In the genomic region with DNA sequence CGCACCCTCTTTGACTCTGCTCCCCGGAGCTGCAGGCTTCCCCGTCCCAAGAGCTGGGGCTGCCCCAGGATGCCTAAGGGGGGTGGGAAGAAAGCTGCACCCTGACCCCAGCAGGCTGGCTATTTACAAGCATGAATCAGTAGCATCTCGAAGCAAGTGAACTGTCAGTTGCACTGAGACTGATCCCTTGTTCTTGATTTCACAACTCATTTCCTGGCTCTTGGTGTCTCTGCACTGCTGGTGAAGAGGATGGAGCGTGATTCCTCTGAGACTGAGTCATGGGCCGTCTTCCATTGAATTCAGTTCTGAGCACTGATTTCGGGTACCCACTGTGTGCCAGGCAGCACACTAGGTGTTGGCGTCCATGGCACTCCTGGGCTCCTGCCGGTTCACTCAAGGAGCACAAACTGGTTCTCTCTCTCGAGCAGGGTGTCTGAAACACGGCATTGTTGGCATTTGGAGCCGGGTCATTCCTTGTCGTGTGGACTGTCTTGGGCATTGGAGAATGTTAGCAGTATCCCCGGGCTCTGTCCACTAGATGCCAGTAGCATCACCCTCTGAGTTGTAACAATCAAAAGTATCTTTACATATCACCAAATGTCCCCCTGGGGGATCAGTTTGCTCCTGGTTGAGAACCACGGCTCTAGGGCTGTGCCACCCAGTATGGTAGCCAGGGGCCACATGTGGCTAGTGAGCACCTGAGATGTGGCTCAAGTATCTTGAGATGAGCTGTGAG, we compare ENCODE assay signal across 2 cellular contexts.
TF ChIP-seq lines count a peak whose summit lies in the region.

No MANE protein-coding gene starts in this region.

TF ChIP-seq in A549, 52 proteins besides CTCF, POLR2A, EP300 and RAD21:
- no peak for TF ChIP-seq RARB (CRISPR knock-in tag; IDR thresholded peaks at IDR 0.05)
- no peak for TF ChIP-seq HES2 (IDR thresholded peaks at IDR 0.05)
- no peak for TF ChIP-seq HEYL (CRISPR knock-in tag; IDR thresholded peaks at IDR 0.05)
- TF ChIP-seq RFX5 (IDR thresholded peaks at IDR 0.05): no peak
- no peak for TF ChIP-seq NPAS2 (CRISPR knock-in tag; IDR thresholded peaks at IDR 0.05; ENCODE audit: borderline replicate concordance)
- no peak for TF ChIP-seq EHF (CRISPR knock-in tag; IDR thresholded peaks at IDR 0.05)
- no peak for TF ChIP-seq HOXA7 (CRISPR knock-in tag; IDR thresholded peaks at IDR 0.05)
- TF ChIP-seq CEBPB (IDR thresholded peaks at IDR 0.05): peak; percentile 83 to 93
- TF ChIP-seq MAX (IDR thresholded peaks at IDR 0.05): peak; percentile 72
- TF ChIP-seq SMC3 (IDR thresholded peaks at IDR 0.05): peak; percentile 6; the same call in 1 of the 3 replicates
- TF ChIP-seq FOSL2 (IDR thresholded peaks at IDR 0.05): peak; percentile 67
- peak; percentile 63 for TF ChIP-seq FOSL2 (CRISPR knock-in tag; IDR thresholded peaks at IDR 0.05)
- TF ChIP-seq GATA3 (IDR thresholded peaks at IDR 0.05; ENCODE audit: borderline replicate concordance): peak; percentile 63; the same call in 1 of the 2 replicates
- TF ChIP-seq JUNB (IDR thresholded peaks at IDR 0.05): peak; percentile 70
- TF ChIP-seq ELK1 (IDR thresholded peaks at IDR 0.05; ENCODE audit: low read depth, low read length): no peak
- TF ChIP-seq, protein P1, sequence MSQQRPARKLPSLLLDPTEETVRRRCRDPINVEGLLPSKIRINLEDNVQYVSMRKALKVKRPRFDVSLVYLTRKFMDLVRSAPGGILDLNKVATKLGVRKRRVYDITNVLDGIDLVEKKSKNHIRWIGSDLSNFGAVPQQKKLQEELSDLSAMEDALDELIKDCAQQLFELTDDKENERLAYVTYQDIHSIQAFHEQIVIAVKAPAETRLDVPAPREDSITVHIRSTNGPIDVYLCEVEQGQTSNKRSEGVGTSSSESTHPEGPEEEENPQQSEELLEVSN (IDR thresholded peaks at IDR 0.05; ENCODE audit: borderline replicate concordance, low read depth): no peak
- TF ChIP-seq, protein P2, sequence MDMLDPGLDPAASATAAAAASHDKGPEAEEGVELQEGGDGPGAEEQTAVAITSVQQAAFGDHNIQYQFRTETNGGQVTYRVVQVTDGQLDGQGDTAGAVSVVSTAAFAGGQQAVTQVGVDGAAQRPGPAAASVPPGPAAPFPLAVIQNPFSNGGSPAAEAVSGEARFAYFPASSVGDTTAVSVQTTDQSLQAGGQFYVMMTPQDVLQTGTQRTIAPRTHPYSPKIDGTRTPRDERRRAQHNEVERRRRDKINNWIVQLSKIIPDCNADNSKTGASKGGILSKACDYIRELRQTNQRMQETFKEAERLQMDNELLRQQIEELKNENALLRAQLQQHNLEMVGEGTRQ (IDR thresholded peaks at IDR 0.05): no peak
- TF ChIP-seq SREBF2 (IDR thresholded peaks at IDR 0.05): no peak
- no peak for TF ChIP-seq MYC (IDR thresholded peaks at IDR 0.05; ENCODE audit: borderline replicate concordance, low read length)
- no peak for TF ChIP-seq HOXB13 (CRISPR knock-in tag; IDR thresholded peaks at IDR 0.05; ENCODE audit: low read depth)
- TF ChIP-seq, protein P3, sequence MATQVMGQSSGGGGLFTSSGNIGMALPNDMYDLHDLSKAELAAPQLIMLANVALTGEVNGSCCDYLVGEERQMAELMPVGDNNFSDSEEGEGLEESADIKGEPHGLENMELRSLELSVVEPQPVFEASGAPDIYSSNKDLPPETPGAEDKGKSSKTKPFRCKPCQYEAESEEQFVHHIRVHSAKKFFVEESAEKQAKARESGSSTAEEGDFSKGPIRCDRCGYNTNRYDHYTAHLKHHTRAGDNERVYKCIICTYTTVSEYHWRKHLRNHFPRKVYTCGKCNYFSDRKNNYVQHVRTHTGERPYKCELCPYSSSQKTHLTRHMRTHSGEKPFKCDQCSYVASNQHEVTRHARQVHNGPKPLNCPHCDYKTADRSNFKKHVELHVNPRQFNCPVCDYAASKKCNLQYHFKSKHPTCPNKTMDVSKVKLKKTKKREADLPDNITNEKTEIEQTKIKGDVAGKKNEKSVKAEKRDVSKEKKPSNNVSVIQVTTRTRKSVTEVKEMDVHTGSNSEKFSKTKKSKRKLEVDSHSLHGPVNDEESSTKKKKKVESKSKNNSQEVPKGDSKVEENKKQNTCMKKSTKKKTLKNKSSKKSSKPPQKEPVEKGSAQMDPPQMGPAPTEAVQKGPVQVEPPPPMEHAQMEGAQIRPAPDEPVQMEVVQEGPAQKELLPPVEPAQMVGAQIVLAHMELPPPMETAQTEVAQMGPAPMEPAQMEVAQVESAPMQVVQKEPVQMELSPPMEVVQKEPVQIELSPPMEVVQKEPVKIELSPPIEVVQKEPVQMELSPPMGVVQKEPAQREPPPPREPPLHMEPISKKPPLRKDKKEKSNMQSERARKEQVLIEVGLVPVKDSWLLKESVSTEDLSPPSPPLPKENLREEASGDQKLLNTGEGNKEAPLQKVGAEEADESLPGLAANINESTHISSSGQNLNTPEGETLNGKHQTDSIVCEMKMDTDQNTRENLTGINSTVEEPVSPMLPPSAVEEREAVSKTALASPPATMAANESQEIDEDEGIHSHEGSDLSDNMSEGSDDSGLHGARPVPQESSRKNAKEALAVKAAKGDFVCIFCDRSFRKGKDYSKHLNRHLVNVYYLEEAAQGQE (IDR thresholded peaks at IDR 0.05): no peak
- no peak for TF ChIP-seq EHMT2 (IDR thresholded peaks at IDR 0.05; ENCODE audit: low read depth)
- no peak for TF ChIP-seq CBX8 (IDR thresholded peaks at IDR 0.05)
- TF ChIP-seq RNF2 (IDR thresholded peaks at IDR 0.05; ENCODE audit: borderline replicate concordance, low read depth): no peak
- peak; percentile 23 to 50; a peak in 2 of 5 replicates for TF ChIP-seq JUN (IDR thresholded peaks at IDR 0.05)

TF ChIP-seq in HCT116, 20 proteins besides CTCF, POLR2A, EP300 and RAD21:
- TF ChIP-seq ZFX (IDR thresholded peaks at IDR 0.05) (no peak), FOSL1 (IDR thresholded peaks at IDR 0.05; ENCODE audit: low read depth) (no peak), SP1 (IDR thresholded peaks at IDR 0.05; ENCODE audit: low read depth) (no peak), YY1 (IDR thresholded peaks at IDR 0.05; ENCODE audit: extremely low read depth, insufficient replicate concordance, low read depth, low read length) (no peak), JUND (IDR thresholded peaks at IDR 0.05) (no peak), SIN3A (IDR thresholded peaks at IDR 0.05; ENCODE audit: low read depth) (no peak), EZH2phosphoT487 (IDR thresholded peaks at IDR 0.05; ENCODE audit: borderline replicate concordance) (no peak), ELF1 (IDR thresholded peaks at IDR 0.05; ENCODE audit: borderline replicate concordance, low read depth) (no peak), EGR1 (IDR thresholded peaks at IDR 0.05; ENCODE audit: low read depth) (no peak), CBX3 (IDR thresholded peaks at IDR 0.05; ENCODE audit: low read depth) (no peak)
- TF ChIP-seq, protein P3 (IDR thresholded peaks at IDR 0.05; ENCODE audit: low read depth): no peak
- TF ChIP-seq, protein P4, sequence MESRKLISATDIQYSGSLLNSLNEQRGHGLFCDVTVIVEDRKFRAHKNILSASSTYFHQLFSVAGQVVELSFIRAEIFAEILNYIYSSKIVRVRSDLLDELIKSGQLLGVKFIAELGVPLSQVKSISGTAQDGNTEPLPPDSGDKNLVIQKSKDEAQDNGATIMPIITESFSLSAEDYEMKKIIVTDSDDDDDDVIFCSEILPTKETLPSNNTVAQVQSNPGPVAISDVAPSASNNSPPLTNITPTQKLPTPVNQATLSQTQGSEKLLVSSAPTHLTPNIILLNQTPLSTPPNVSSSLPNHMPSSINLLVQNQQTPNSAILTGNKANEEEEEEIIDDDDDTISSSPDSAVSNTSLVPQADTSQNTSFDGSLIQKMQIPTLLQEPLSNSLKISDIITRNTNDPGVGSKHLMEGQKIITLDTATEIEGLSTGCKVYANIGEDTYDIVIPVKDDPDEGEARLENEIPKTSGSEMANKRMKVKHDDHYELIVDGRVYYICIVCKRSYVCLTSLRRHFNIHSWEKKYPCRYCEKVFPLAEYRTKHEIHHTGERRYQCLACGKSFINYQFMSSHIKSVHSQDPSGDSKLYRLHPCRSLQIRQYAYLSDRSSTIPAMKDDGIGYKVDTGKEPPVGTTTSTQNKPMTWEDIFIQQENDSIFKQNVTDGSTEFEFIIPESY (IDR thresholded peaks at IDR 0.05; ENCODE audit: extremely low read depth, insufficient replicate concordance, low read length): no peak
